ENCODE assay signal across 15 cellular contexts in the genomic region with DNA sequence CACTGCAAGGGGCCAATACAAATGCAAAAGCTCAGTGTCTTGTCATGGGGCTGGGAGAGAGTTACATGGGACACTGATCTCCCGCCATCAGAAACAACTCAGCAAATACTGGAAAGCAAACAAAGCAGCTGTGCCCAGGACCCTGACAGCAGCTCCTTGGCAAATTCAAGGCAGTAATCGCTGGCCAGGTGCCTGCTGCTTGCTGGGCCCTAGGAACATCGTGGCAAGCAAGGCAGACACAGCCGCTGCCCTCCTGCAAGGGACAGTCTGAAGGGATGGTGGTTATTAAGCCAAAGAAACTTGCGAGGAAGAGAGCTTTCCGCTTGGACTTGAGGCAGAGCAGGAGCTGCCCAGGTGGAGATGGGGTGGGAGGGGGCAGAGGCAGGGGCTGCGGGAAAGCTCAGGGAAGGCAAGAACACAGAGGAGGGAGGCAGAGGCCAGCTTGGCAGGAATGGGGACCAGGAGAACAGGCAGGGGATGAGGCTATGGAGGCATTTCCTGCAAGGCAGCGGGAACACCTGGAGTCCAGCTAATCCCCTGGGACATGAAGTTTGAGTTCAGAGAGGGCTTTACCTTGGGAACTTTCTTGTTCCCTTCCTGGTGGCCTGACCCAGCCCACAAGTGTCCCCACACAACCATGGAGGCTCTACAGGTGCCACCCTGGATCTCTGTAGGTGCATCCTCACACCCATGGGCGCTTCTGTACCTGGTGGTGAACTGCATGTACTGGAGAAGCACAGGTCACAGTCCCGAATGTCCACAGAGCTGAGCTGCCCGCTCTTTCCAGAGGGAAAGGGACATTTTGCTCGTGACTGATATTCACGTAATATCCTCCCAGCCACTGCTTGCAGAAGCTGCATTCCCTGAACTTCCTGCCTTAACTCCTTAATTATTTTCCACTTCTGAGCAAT.
"Had no signal": no experiment of that assay in that cellular context is flagged by ENCODE, and none has a peak within 500 bp of the region (broad histone marks: within the 10 kb centered on the region; RNA-seq: fewer than 3 reads in every experiment).

No MANE protein-coding gene starts in this region.

- H3K27me3 ChIP-seq: gastrocnemius medialis, thyroid gland, vagina had no signal

- DNase-seq: effector memory CD8-positive, alpha-beta T cell; gastrocnemius medialis; heart right ventricle; kidney glomerular epithelial cell; naive thymus-derived CD8-positive, alpha-beta T cell; right cardiac atrium; stimulated activated CD4-positive, alpha-beta T cell treated with anti-CD3 and anti-CD28 coated beads, Interleukin-2, amount 100 ng/mL, for 48 hours; stimulated activated naive CD4-positive, alpha-beta T cell treated with Interleukin-2 at 50 U/mL for 16 hours; thyroid gland; upper lobe of right lung had no signal

- H3K4me1 ChIP-seq: esophagus muscularis mucosa, heart right ventricle, suprapubic skin, thyroid gland, upper lobe of right lung, vagina had no signal

- H3K4me3 ChIP-seq: esophagus muscularis mucosa, gastrocnemius medialis, heart right ventricle, smooth muscle cell, suprapubic skin, thyroid gland, upper lobe of right lung, vagina had no signal

- H3K36me3 ChIP-seq: esophagus muscularis mucosa, gastrocnemius medialis, heart right ventricle, suprapubic skin, thyroid gland, upper lobe of right lung, vagina had no signal

- H3K9me3 ChIP-seq: esophagus muscularis mucosa, gastrocnemius medialis, heart right ventricle, suprapubic skin, thyroid gland, upper lobe of right lung, vagina had no signal

- H3K27ac ChIP-seq: epithelial cell of prostate, esophagus muscularis mucosa, gastrocnemius medialis, heart right ventricle, suprapubic skin, thyroid gland, upper lobe of right lung, vagina had no signal

- ATAC-seq: effector memory CD8-positive, alpha-beta T cell; gastrocnemius medialis; heart right ventricle; naive thymus-derived CD8-positive, alpha-beta T cell; right cardiac atrium; upper lobe of right lung had no signal
